In the genomic region with DNA sequence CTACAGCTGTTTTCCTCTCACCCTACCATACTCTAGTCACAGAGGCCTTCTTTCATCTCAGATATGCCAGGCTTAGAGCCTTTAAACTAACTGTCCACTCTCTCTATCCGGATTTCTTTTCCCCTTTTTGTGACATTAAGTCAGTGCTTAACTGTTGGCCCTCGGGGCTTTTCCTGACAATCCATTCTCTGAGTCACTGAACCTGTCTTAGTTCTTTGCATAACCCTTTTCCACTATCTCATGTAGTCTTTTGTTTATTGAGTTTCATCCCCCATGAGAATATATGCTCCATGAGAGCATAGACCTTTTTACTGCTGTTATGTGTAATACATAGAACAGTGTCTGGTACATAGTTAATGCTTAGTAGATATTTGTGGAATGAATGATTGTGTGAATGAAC, we compare ENCODE assay signal across 14 cellular contexts.
DNase-seq lines count a peak whose midpoint lies in the region; ATAC-seq and TF ChIP-seq lines count a peak whose summit lies in the region.
"Had no signal": no experiment of that assay in that cellular context is flagged by ENCODE, and none has a peak within 500 bp of the region (broad histone marks: within the 10 kb centered on the region; RNA-seq: fewer than 3 reads in every experiment).

No MANE protein-coding gene starts in this region.

- intact Hi-C loops in A673 (cut with micrococcal nuclease; ENCODE audit: unreplicated experiment): no loop called here

- no peak overlapping the region for H3K27ac Mint-ChIP-seq in HFFc6
- H3K27ac Mint-ChIP-seq in CD8-positive, alpha-beta memory T cell: no peak overlapping the region
- H3K27ac Mint-ChIP-seq: activated CD4-positive, alpha-beta memory T cell treated with anti-CD3 and anti-CD28 coated beads, Interleukin-2, amount 10 ng/mL, durations not matched to agents 7 days and 5 days; activated naive CD4-positive, alpha-beta T cell treated with anti-CD3 and anti-CD28 coated beads, Interleukin-2, amount 50 U/mL, for 24 hours had no signal

- H3K4me3 Mint-ChIP-seq in HFFc6: no peak overlapping the region
- H3K4me3 Mint-ChIP-seq in CD8-positive, alpha-beta memory T cell: no peak overlapping the region
- H3K4me3 Mint-ChIP-seq: activated CD4-positive, alpha-beta memory T cell treated with anti-CD3 and anti-CD28 coated beads, Interleukin-2, amount 10 ng/mL, durations not matched to agents 7 days and 5 days; activated naive CD4-positive, alpha-beta T cell treated with anti-CD3 and anti-CD28 coated beads, Interleukin-2, amount 50 U/mL, for 24 hours had no signal

- 65 to 69% methylated on average over 2 of the region's 2 CpGs for WGBS in tibial nerve, 2 donors

- H3K27me3 ChIP-seq in A673 (replicated peaks; ENCODE audit: insufficient read depth, low read depth, low read length, poor library complexity) (no peaks in the 10 kb centered on the region), foreskin keratinocyte (no peaks in the 10 kb centered on the region), tibial nerve (no peaks in the 10 kb centered on the region)
- no peaks in the 10 kb centered on the region for H3K27me3 ChIP-seq in CD8-positive, alpha-beta memory T cell (ENCODE audit: insufficient read depth, low read length, poor library complexity, severe bottlenecking)
- H3K27me3 ChIP-seq: left lung, uterus had no signal

- no peaks in the 10 kb centered on the region for H3K9me3 Mint-ChIP-seq in HFFc6
- H3K9me3 Mint-ChIP-seq in CD8-positive, alpha-beta memory T cell: no peaks in the 10 kb centered on the region
- H3K9me3 Mint-ChIP-seq: activated CD4-positive, alpha-beta memory T cell treated with anti-CD3 and anti-CD28 coated beads, Interleukin-2, amount 10 ng/mL, durations not matched to agents 7 days and 5 days; activated naive CD4-positive, alpha-beta T cell treated with anti-CD3 and anti-CD28 coated beads, Interleukin-2, amount 50 U/mL, for 24 hours had no signal

- peaks cover under 1% of the 10 kb centered on the region for H3K4me1 Mint-ChIP-seq in HFFc6 (ENCODE audit: low read depth)
- no peaks in the 10 kb centered on the region for H3K4me1 Mint-ChIP-seq in CD8-positive, alpha-beta memory T cell
- H3K4me1 Mint-ChIP-seq: activated naive CD4-positive, alpha-beta T cell treated with anti-CD3 and anti-CD28 coated beads, Interleukin-2, amount 50 U/mL, for 24 hours had no signal

- no peaks in the 10 kb centered on the region for H3K36me3 Mint-ChIP-seq in HFFc6 (ENCODE audit: low read depth)
- H3K36me3 Mint-ChIP-seq in CD8-positive, alpha-beta memory T cell: no peaks in the 10 kb centered on the region
- H3K36me3 Mint-ChIP-seq: activated naive CD4-positive, alpha-beta T cell treated with anti-CD3 and anti-CD28 coated beads, Interleukin-2, amount 50 U/mL, for 24 hours had no signal

- H3K4me1 ChIP-seq in A673 (ENCODE audit: insufficient read depth, low read length, poor library complexity, severe bottlenecking) (no peaks in the 10 kb centered on the region), foreskin keratinocyte (peaks cover 12% of the 10 kb centered on the region), tibial nerve (no peaks in the 10 kb centered on the region)
- no peaks in the 10 kb centered on the region for H3K4me1 ChIP-seq in CD8-positive, alpha-beta memory T cell (ENCODE audit: insufficient read depth, low read length)
- H3K4me1 ChIP-seq: left lung, uterus had no signal

- POLR2A ChIA-PET in A673 (lab: Charles Lee; ENCODE audit: low non-redundant PET): no interaction called here
- POLR2A ChIA-PET in CD8-positive, alpha-beta memory T cell (lab: Charles Lee): no interaction called here

- CTCF ChIA-PET in A673 (lab: Charles Lee): no interaction called here
- CTCF ChIA-PET in CD8-positive, alpha-beta memory T cell (lab: Charles Lee): interaction anchor here (2.4 kb wide), 1 partner anchor 8 kb away, joined by 7 read pairs; no protein-coding TSS in a partner anchor

- no TSS peak for BruUV-seq in A673 (replicated peaks; lab: Mats Ljungman, UMichigan)

- DNase-seq in A673 (ENCODE audit: low spot score) (peak; percentile 43), HFFc6 (peak; percentile 77), foreskin keratinocyte (peak; percentile 66 to 89), tibial nerve (ENCODE audit: low spot score in 2 of 2) (no peak), COLO668 (lab: John Stamatoyannopoulos, UW; ENCODE audit: unreplicated experiment) (no peak)
- DNase-seq in CD8-positive, alpha-beta memory T cell: no peak
- DNase-seq in activated CD4-positive, alpha-beta T cell treated with anti-CD3 and anti-CD28 coated beads for 48 hours: no peak
- DNase-seq: activated CD4-positive, alpha-beta memory T cell treated with anti-CD3 and anti-CD28 coated beads, Interleukin-2, amount 10 ng/mL, durations not matched to agents 7 days and 5 days; AML-193; left lung; NCI-H1436 treated with DMSO at 0.1 percent for 48 hours; uterus had no signal

- TF ChIP-seq EP300 in tibial nerve (IDR thresholded peaks at IDR 0.05): no peak

- H3K27ac ChIP-seq in A673 (ENCODE audit: low read depth, low read length, poor library complexity, severe bottlenecking) (no peak overlapping the region), foreskin keratinocyte (peak overlapping the region; percentile 83), tibial nerve (no peak overlapping the region)
- no peak overlapping the region for H3K27ac ChIP-seq in CD8-positive, alpha-beta memory T cell (ENCODE audit: low read depth, low read length)
- H3K27ac ChIP-seq: left lung, uterus had no signal

- H3K36me3 ChIP-seq in A673 (ENCODE audit: insufficient read depth, low read length, poor library complexity, severe bottlenecking): no peaks in the 10 kb centered on the region
- no peaks in the 10 kb centered on the region for H3K36me3 ChIP-seq in CD8-positive, alpha-beta memory T cell (ENCODE audit: insufficient read depth, low read length)
- H3K36me3 ChIP-seq in tibial nerve: no peaks in the 10 kb centered on the region
- H3K36me3 ChIP-seq: left lung, uterus had no signal

- no peaks in the 10 kb centered on the region for H3K27me3 Mint-ChIP-seq in HFFc6 (ENCODE audit: insufficient read depth)
- no peaks in the 10 kb centered on the region for H3K27me3 Mint-ChIP-seq in CD8-positive, alpha-beta memory T cell
- H3K27me3 Mint-ChIP-seq: activated CD4-positive, alpha-beta memory T cell treated with anti-CD3 and anti-CD28 coated beads, Interleukin-2, amount 10 ng/mL, durations not matched to agents 7 days and 5 days had no signal

- H3K4me3 ChIP-seq in A673 (ENCODE audit: low read depth, low read length, poor library complexity, severe bottlenecking): no peak overlapping the region
- H3K4me3 ChIP-seq in CD8-positive, alpha-beta memory T cell (ENCODE audit: low read length): no peak overlapping the region
- H3K4me3 ChIP-seq in tibial nerve: no peak overlapping the region
- H3K4me3 ChIP-seq: left lung, uterus had no signal

- no peak for TF ChIP-seq POLR2A in tibial nerve (IDR thresholded peaks at IDR 0.05)

- no peak for TF ChIP-seq CTCF in A673 (conservative IDR thresholded peaks at IDR 0.05; ENCODE audit: low read depth, low read length)
- TF ChIP-seq CTCF in HFFc6 (IDR thresholded peaks at IDR 0.05): no peak
- no peak for TF ChIP-seq CTCF in foreskin keratinocyte (conservative IDR thresholded peaks at IDR 0.05)
- TF ChIP-seq CTCF in tibial nerve (IDR thresholded peaks at IDR 0.05): no peak

- ATAC-seq in SK-N-SH treated with all-trans-retinoic acid at 6 μM for 48 hours (peak; percentile 33; the same call in 2 of the 3 replicates), foreskin keratinocyte (peak; percentile 89)
- ATAC-seq: left lung had no signal

- no peaks in the 10 kb centered on the region for H3K9me3 ChIP-seq in A673 (ENCODE audit: low read depth, low read length, poor library complexity, severe bottlenecking)
- no peaks in the 10 kb centered on the region for H3K9me3 ChIP-seq in CD8-positive, alpha-beta memory T cell (ENCODE audit: low read length)
- H3K9me3 ChIP-seq in tibial nerve: no peaks in the 10 kb centered on the region
- H3K9me3 ChIP-seq: left lung, uterus had no signal

TF ChIP-seq in SK-N-SH treated with all-trans-retinoic acid at 6 μM for 48 hours, 23 proteins besides CTCF, POLR2A, EP300 and RAD21:
- TF ChIP-seq PPARA (CRISPR knock-in tag; IDR thresholded peaks at IDR 0.05; ENCODE audit: borderline replicate concordance) (no peak), RARB (CRISPR knock-in tag; IDR thresholded peaks at IDR 0.05) (no peak), CSDC2 (CRISPR knock-in tag; IDR thresholded peaks at IDR 0.05) (no peak), TCF4 (CRISPR knock-in tag; IDR thresholded peaks at IDR 0.05; ENCODE audit: borderline replicate concordance) (no peak), ISL1 (CRISPR knock-in tag; IDR thresholded peaks at IDR 0.05) (0 out of 2 replicates have a peak, but pooled peaks have one; percentile 6)

Comparison
In these comparisons a context has a peak if more than half of its experiments do, and no peak if none do; other contexts are left out.
1. DNase-seq: peak in A673 (single experiment), HFFc6 (single experiment) and foreskin keratinocyte (2 of 2); none in CD8-positive, alpha-beta memory T cell (0 of 5), tibial nerve (0 of 2), COLO668 (single experiment) and activated CD4-positive, alpha-beta T cell treated with anti-CD3 and anti-CD28 coated beads for 48 hours (single experiment).